In genomic region chr7:159205833-159206232, GRCh38 we compare ENCODE assay signal across 23 cellular contexts.
"Had no signal": no experiment of that assay in that cellular context is flagged by ENCODE, and none has a peak within 500 bp of the region (broad histone marks: within the 10 kb centered on the region; RNA-seq: fewer than 3 reads in every experiment).

No MANE protein-coding gene starts in this region.

- DNase-seq: natural killer cell; nucleus accumbens; ovary; posterior cingulate gyrus; psoas muscle; right lobe of liver; sigmoid colon; small intestine; stimulated activated CD4-positive, alpha-beta T cell treated with anti-CD3 and anti-CD28 coated beads, Interleukin-15, amount 100 ng/mL, for 24 hours; stimulated activated CD4-positive, alpha-beta T cell treated with anti-CD3 and anti-CD28 coated beads, Interleukin-2, amount 100 ng/mL, for 24 hours; stimulated activated CD4-positive, alpha-beta T cell treated with anti-CD3 and anti-CD28 coated beads, Interleukin-2, amount 100 ng/mL, for 48 hours; stimulated activated CD4-positive, alpha-beta T cell treated with anti-CD3 and anti-CD28 coated beads, Interleukin-4, amount 100 ng/mL, for 24 hours; stimulated activated naive B cell treated with anti-CD40 and anti-IgM and Interleukin-4, amounts not matched to agents 10 μg/mL and 1 μg/mL and 100 μg/mL, for 72 hours; stimulated activated naive CD4-positive, alpha-beta T cell treated with Interleukin-2 at 50 U/mL for 16 hours; stomach; thyroid gland; trophoblast cell; upper lobe of left lung had no signal

- H3K27ac Mint-ChIP-seq: natural killer cell; nephron; progenitor cell of endocrine pancreas; stimulated activated effector memory CD8-positive, alpha-beta T cell treated with anti-CD3 and anti-CD28 coated beads, Interleukin-12 subunit alpha, Interleukin-12 subunit beta, amount 100 ng/mL, for 72 hours; stimulated activated naive B cell treated with anti-CD40 and anti-IgM and Interleukin-4, amounts not matched to agents 10 μg/mL and 1 μg/mL and 100 μg/mL, for 72 hours; stimulated activated naive CD8-positive, alpha-beta T cell treated with anti-CD3 and anti-CD28 coated beads, Interleukin-15, Interleukin-2, amounts not matched to agents 100 ng/mL and 50 ng/mL, for 24 hours had no signal

- H3K4me3 Mint-ChIP-seq: natural killer cell; nephron; neural crest cell; stimulated activated effector memory CD8-positive, alpha-beta T cell treated with anti-CD3 and anti-CD28 coated beads, Interleukin-12 subunit alpha, Interleukin-12 subunit beta, amount 100 ng/mL, for 72 hours; stimulated activated naive B cell treated with anti-CD40 and anti-IgM and Interleukin-4, amounts not matched to agents 10 μg/mL and 1 μg/mL and 100 μg/mL, for 72 hours; stimulated activated naive CD8-positive, alpha-beta T cell treated with anti-CD3 and anti-CD28 coated beads, Interleukin-15, Interleukin-2, amounts not matched to agents 100 ng/mL and 50 ng/mL, for 24 hours had no signal

- H3K4me1 Mint-ChIP-seq: neural crest cell; stimulated activated naive B cell treated with anti-CD40 and anti-IgM and Interleukin-4, amounts not matched to agents 10 μg/mL and 1 μg/mL and 100 μg/mL, for 72 hours had no signal

- H3K9me3 Mint-ChIP-seq: natural killer cell; nephron; neural crest cell; stimulated activated effector memory CD8-positive, alpha-beta T cell treated with anti-CD3 and anti-CD28 coated beads, Interleukin-12 subunit alpha, Interleukin-12 subunit beta, amount 100 ng/mL, for 72 hours; stimulated activated naive B cell treated with anti-CD40 and anti-IgM and Interleukin-4, amounts not matched to agents 10 μg/mL and 1 μg/mL and 100 μg/mL, for 72 hours; stimulated activated naive CD8-positive, alpha-beta T cell treated with anti-CD3 and anti-CD28 coated beads, Interleukin-15, Interleukin-2, amounts not matched to agents 100 ng/mL and 50 ng/mL, for 24 hours had no signal

- H3K36me3 Mint-ChIP-seq: natural killer cell; stimulated activated effector memory CD8-positive, alpha-beta T cell treated with anti-CD3 and anti-CD28 coated beads, Interleukin-12 subunit alpha, Interleukin-12 subunit beta, amount 100 ng/mL, for 72 hours; stimulated activated naive B cell treated with anti-CD40 and anti-IgM and Interleukin-4, amounts not matched to agents 10 μg/mL and 1 μg/mL and 100 μg/mL, for 72 hours had no signal

- H3K27me3 Mint-ChIP-seq: progenitor cell of endocrine pancreas; stimulated activated naive B cell treated with anti-CD40 and anti-IgM and Interleukin-4, amounts not matched to agents 10 μg/mL and 1 μg/mL and 100 μg/mL, for 72 hours; stimulated activated naive CD8-positive, alpha-beta T cell treated with anti-CD3 and anti-CD28 coated beads, Interleukin-15, Interleukin-2, amounts not matched to agents 100 ng/mL and 50 ng/mL, for 24 hours had no signal
